Comparison of ENCODE assay signal across 1 cellular context in genomic region chr4:39697740-39698423, GRCh38.
TF ChIP-seq lines count a peak whose summit lies in the region.

TSS of gene UBE2K (plus strand) at chr4:39698136. CDS start at chr4:39698328, 192 bp downstream.

TF ChIP-seq in K562, 482 proteins besides CTCF, POLR2A, EP300 and RAD21 (continued from another document and continues in another):
- TF ChIP-seq, protein P1, sequence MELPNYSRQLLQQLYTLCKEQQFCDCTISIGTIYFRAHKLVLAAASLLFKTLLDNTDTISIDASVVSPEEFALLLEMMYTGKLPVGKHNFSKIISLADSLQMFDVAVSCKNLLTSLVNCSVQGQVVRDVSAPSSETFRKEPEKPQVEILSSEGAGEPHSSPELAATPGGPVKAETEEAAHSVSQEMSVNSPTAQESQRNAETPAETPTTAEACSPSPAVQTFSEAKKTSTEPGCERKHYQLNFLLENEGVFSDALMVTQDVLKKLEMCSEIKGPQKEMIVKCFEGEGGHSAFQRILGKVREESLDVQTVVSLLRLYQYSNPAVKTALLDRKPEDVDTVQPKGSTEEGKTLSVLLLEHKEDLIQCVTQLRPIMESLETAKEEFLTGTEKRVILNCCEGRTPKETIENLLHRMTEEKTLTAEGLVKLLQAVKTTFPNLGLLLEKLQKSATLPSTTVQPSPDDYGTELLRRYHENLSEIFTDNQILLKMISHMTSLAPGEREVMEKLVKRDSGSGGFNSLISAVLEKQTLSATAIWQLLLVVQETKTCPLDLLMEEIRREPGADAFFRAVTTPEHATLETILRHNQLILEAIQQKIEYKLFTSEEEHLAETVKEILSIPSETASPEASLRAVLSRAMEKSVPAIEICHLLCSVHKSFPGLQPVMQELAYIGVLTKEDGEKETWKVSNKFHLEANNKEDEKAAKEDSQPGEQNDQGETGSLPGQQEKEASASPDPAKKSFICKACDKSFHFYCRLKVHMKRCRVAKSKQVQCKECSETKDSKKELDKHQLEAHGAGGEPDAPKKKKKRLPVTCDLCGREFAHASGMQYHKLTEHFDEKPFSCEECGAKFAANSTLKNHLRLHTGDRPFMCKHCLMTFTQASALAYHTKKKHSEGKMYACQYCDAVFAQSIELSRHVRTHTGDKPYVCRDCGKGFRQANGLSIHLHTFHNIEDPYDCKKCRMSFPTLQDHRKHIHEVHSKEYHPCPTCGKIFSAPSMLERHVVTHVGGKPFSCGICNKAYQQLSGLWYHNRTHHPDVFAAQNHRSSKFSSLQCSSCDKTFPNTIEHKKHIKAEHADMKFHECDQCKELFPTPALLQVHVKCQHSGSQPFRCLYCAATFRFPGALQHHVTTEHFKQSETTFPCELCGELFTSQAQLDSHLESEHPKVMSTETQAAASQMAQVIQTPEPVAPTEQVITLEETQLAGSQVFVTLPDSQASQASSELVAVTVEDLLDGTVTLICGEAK (IDR thresholded peaks at IDR 0.05): no peak
- TF ChIP-seq, protein P1 (CRISPR knock-in tag; IDR thresholded peaks at IDR 0.05): no peak
- TF ChIP-seq CCAR2 (IDR thresholded peaks at IDR 0.05; ENCODE audit: low read depth, low read length): no peak
- no peak for TF ChIP-seq MAFK (IDR thresholded peaks at IDR 0.05; ENCODE audit: low read length)
- TF ChIP-seq, protein P2, sequence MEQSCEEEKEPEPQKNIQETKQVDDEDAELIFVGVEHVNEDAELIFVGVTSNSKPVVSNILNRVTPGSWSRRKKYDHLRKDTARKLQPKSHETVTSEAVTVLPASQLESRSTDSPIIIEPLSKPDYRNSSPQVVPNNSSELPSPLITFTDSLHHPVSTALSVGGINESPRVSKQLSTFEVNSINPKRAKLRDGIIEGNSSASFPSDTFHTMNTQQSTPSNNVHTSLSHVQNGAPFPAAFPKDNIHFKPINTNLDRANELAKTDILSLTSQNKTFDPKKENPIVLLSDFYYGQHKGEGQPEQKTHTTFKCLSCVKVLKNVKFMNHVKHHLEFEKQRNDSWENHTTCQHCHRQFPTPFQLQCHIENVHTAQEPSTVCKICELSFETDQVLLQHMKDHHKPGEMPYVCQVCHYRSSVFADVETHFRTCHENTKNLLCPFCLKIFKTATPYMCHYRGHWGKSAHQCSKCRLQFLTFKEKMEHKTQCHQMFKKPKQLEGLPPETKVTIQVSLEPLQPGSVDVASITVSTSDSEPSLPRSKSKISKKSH (CRISPR knock-in tag; IDR thresholded peaks at IDR 0.05): no peak
- TF ChIP-seq NFATC3 (IDR thresholded peaks at IDR 0.05): no peak
- no peak for TF ChIP-seq PHB (CRISPR knock-in tag; IDR thresholded peaks at IDR 0.05)
- TF ChIP-seq HDAC2 (IDR thresholded peaks at IDR 0.05): no peak
- no peak for TF ChIP-seq CBFA2T2 (conservative IDR thresholded peaks at IDR 0.05)
- no peak for TF ChIP-seq ILK (tag; IDR thresholded peaks at IDR 0.05; ENCODE audit: borderline replicate concordance, low read depth)
- TF ChIP-seq ZNF239 (CRISPR knock-in tag; IDR thresholded peaks at IDR 0.05): no peak
- TF ChIP-seq TAF7 (tag; IDR thresholded peaks at IDR 0.05): peak; percentile 49; the same call in 1 of the 2 replicates
- TF ChIP-seq PCBP2 (IDR thresholded peaks at IDR 0.05; ENCODE audit: low read depth, low read length, poor library complexity, severe bottlenecking): no peak
- TF ChIP-seq, protein P3, sequence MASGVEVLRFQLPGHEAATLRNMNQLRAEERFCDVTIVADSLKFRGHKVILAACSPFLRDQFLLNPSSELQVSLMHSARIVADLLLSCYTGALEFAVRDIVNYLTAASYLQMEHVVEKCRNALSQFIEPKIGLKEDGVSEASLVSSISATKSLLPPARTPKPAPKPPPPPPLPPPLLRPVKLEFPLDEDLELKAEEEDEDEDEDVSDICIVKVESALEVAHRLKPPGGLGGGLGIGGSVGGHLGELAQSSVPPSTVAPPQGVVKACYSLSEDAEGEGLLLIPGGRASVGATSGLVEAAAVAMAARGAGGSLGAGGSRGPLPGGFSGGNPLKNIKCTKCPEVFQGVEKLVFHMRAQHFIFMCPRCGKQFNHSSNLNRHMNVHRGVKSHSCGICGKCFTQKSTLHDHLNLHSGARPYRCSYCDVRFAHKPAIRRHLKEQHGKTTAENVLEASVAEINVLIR (CRISPR knock-in tag; IDR thresholded peaks at IDR 0.05): peak; percentile 16; the same call in 1 of the 2 replicates
- TF ChIP-seq ZNF124 (CRISPR knock-in tag; IDR thresholded peaks at IDR 0.05): no peak
- TF ChIP-seq ILF3 (IDR thresholded peaks at IDR 0.05; ENCODE audit: borderline replicate concordance): no peak
- no peak for TF ChIP-seq SIRT6 (IDR thresholded peaks at IDR 0.05; ENCODE audit: low read depth, low read length)
- TF ChIP-seq ATF6 (CRISPR knock-in tag; IDR thresholded peaks at IDR 0.05): no peak
- no peak for TF ChIP-seq ZNF445 (CRISPR knock-in tag; IDR thresholded peaks at IDR 0.05; ENCODE audit: low read depth)
- TF ChIP-seq YY1 (IDR thresholded peaks at IDR 0.05; ENCODE audit: borderline replicate concordance in 1 of 3, control insufficient read depth in 1 of 3, extremely low read depth in 1 of 3, insufficient read depth in 3 of 3, insufficient read length in 1 of 3, insufficient replicate concordance in 2 of 3, low read depth in 1 of 3, low read length in 2 of 3): peak; percentile 79 to 96 (median 94)
- no peak for TF ChIP-seq ARID3B (CRISPR knock-in tag; IDR thresholded peaks at IDR 0.05; ENCODE audit: borderline replicate concordance)
- TF ChIP-seq ZNF561 (CRISPR knock-in tag; conservative IDR thresholded peaks at IDR 0.05): no peak
- TF ChIP-seq ZNF639 (CRISPR knock-in tag; conservative IDR thresholded peaks at IDR 0.05 in 1 of 2, IDR thresholded peaks at IDR 0.05 in 1 of 2): no peak
- peak; percentile 66; the same call in 1 of the 2 replicates for TF ChIP-seq KAT7 (CRISPR knock-in tag; IDR thresholded peaks at IDR 0.05; ENCODE audit: borderline replicate concordance)
- TF ChIP-seq PRPF4 (IDR thresholded peaks at IDR 0.05; ENCODE audit: insufficient read depth, low read depth, low read length, poor library complexity, severe bottlenecking): no peak
- TF ChIP-seq TGIF2 (CRISPR knock-in tag; IDR thresholded peaks at IDR 0.05): no peak
- TF ChIP-seq HOXB6 (CRISPR knock-in tag; IDR thresholded peaks at IDR 0.05; ENCODE audit: borderline replicate concordance): no peak
- TF ChIP-seq NFXL1 (CRISPR knock-in tag; IDR thresholded peaks at IDR 0.05): no peak
- TF ChIP-seq IRF2 (CRISPR knock-in tag; IDR thresholded peaks at IDR 0.05): no peak
- no peak for TF ChIP-seq CHD4 (IDR thresholded peaks at IDR 0.05; ENCODE audit: insufficient read depth, insufficient replicate concordance, low read depth, low read length, poor library complexity, severe bottlenecking)
- no peak for TF ChIP-seq PTTG1 (tag; IDR thresholded peaks at IDR 0.05; ENCODE audit: low read depth)
- TF ChIP-seq TEAD2 (tag; IDR thresholded peaks at IDR 0.05): no peak
- TF ChIP-seq BDP1 (IDR thresholded peaks at IDR 0.05; ENCODE audit: insufficient read depth, insufficient read length): no peak
- no peak for TF ChIP-seq BCOR (IDR thresholded peaks at IDR 0.05)
- TF ChIP-seq DNMT1 (IDR thresholded peaks at IDR 0.05): no peak
- no peak; the same call in 1 of the 2 replicates for TF ChIP-seq THAP7 (CRISPR knock-in tag; IDR thresholded peaks at IDR 0.05)
- TF ChIP-seq FOXA1 (IDR thresholded peaks at IDR 0.05; ENCODE audit: borderline replicate concordance): no peak
- TF ChIP-seq RBFOX2 (IDR thresholded peaks at IDR 0.05; ENCODE audit: low read depth, low read length): peak; percentile 97
- TF ChIP-seq ZMIZ1 (IDR thresholded peaks at IDR 0.05; ENCODE audit: low read depth in 2 of 2, low read length in 2 of 2): 0 out of 4 replicates have a peak, but pooled peaks of 1 of the 2 experiments have one; percentile 24
- no peak for TF ChIP-seq PHB2 (IDR thresholded peaks at IDR 0.05; ENCODE audit: low read depth)
- TF ChIP-seq HNRNPH1 (optimal IDR thresholded peaks at IDR 0.05; ENCODE audit: low read depth, low read length): no peak
- no peak for TF ChIP-seq SP2 (IDR thresholded peaks at IDR 0.05; ENCODE audit: extremely low read depth, low read depth, low read length, poor library complexity, severe bottlenecking)
- TF ChIP-seq POLR2AphosphoS2 (IDR thresholded peaks at IDR 0.05; ENCODE audit: low read length): peak; percentile 65; the same call in 1 of the 2 replicates
